ENCODE assay signal across 8 cellular contexts in the genomic region with DNA sequence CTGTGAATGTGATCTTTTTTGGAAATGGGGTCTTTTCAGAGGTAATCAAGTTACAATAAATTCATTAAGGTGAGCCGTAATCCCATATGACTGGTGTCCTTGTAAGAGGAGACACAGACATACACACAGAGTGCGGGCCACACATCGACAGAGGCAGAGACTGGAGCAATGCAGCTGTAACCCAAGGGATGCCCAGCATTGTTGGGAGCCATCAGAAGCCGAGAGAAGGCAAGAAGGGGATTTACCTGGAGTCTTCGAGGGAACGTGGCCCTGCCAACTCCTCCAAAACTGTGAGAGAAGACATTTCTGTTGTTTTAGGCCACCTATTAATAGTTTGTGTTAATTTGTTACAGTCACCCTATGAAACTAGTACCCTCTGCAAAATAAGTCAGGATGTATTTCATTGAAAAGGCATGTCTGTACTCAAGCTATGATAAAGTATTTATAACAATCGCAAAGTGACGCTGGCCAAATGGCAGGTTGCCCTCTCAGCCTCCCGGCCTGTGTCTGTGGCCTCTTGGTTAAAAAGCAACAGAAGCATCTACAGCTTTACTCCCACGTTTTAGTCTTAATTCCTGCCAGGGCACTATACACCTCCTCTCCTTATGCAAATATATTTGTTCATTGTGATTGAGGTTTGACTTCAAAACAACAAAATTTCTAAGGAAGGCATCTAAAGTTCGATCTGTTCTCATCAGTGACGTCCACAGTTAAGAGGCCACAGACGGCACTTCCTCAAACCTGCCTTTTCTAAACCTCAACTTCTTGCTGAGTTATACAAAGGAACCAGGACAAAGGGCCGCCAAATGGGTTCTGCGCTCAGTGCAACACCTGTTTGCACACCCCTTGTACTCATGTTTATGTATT. TPM values are rescaled to one million over a fixed set of nuclear protein-coding genes. Genes with fewer than 3 reads are reported as not detected.
DNase-seq lines count a peak whose midpoint lies in the region; ATAC-seq and TF ChIP-seq lines count a peak whose summit lies in the region.

No MANE protein-coding gene starts in this region.

- H3K36me3 Mint-ChIP-seq in CD4-positive, alpha-beta T cell (ENCODE audit: low read depth) = peaks cover 16% of the 10 kb centered on the region

- no peaks in the 10 kb centered on the region for H3K9me3 Mint-ChIP-seq in CD4-positive, alpha-beta T cell

- H3K4me1 Mint-ChIP-seq in CD4-positive, alpha-beta T cell (ENCODE audit: low read depth) = peaks cover 76% of the 10 kb centered on the region

- DNase-seq in CD4-positive, alpha-beta T cell = peak in 6 of 10 experiments; percentile 8 to 76 (median 25)
- DNase-seq in NCI-H128 (lab: John Stamatoyannopoulos, UW; ENCODE audit: unreplicated experiment) = peak; percentile 16
- peak; percentile 90 to 92 for DNase-seq in cardiac fibroblast (ENCODE audit: low read depth in 2 of 2)
- no peak for DNase-seq in sciatic nerve (ENCODE audit: low spot score)
- DNase-seq in HT-29 (ENCODE audit: low spot score) = no peak
- DNase-seq in NCI-H82 (lab: John Stamatoyannopoulos, UW) = no peak

- peaks cover 70% of the 10 kb centered on the region for H3K4me1 ChIP-seq in mucosa of stomach (ENCODE audit: control insufficient read depth, insufficient read depth, low read length)

- no peak overlapping the region for H3K27ac ChIP-seq in CD4-positive, alpha-beta T cell (ENCODE audit: low read depth, low read length)

- peak; percentile 96 for ATAC-seq in CD4-positive, alpha-beta T cell (ENCODE audit: poor library complexity)
- ATAC-seq in GM21619 (IDR thresholded peaks at IDR 0.05; ENCODE audit: unreplicated experiment) = peak; percentile 55
- ATAC-seq in sciatic nerve = no peak

- H3K27me3 Mint-ChIP-seq in CD4-positive, alpha-beta T cell = no peaks in the 10 kb centered on the region

- no peaks in the 10 kb centered on the region for H3K27me3 ChIP-seq in CD4-positive, alpha-beta T cell (ENCODE audit: control insufficient read depth, insufficient read depth, low read length)
- no peaks in the 10 kb centered on the region for H3K27me3 ChIP-seq in mucosa of stomach (ENCODE audit: control insufficient read depth, insufficient read depth, low read length)

- H3K27ac Mint-ChIP-seq in CD4-positive, alpha-beta T cell = peak overlapping the region; percentile 79

- peak overlapping the region; percentile 37 for H3K9ac ChIP-seq in mucosa of stomach (ENCODE audit: low read length)

- no peak overlapping the region for H3K4me3 ChIP-seq in cardiac fibroblast (replicated peaks in 1 of 2; ENCODE audit: low read depth in 2 of 2, low read length in 2 of 2)
- no peak overlapping the region for H3K4me3 ChIP-seq in mucosa of stomach (ENCODE audit: low read length)

- intact Hi-C loops in CD4-positive, alpha-beta T cell (cut with DNase I, micrococcal nuclease) = loop anchor here in 1 of 2 experiments (5.0 kb wide), 2 partner anchors 46 to 94 kb away; a partner anchor contains a TSS
- intact Hi-C loops in sciatic nerve (cut with DNase I) = no loop called here

- peak overlapping the region; percentile 54 for H3K4me3 Mint-ChIP-seq in CD4-positive, alpha-beta T cell

- no peaks in the 10 kb centered on the region for H3K36me3 ChIP-seq in mucosa of stomach (ENCODE audit: control insufficient read depth, insufficient read depth, low read length)

- CTCF ChIA-PET in CD4-positive, alpha-beta T cell (lab: Charles Lee) = no interaction called here

- no peaks in the 10 kb centered on the region for H3K9me3 ChIP-seq in CD4-positive, alpha-beta T cell (ENCODE audit: control insufficient read depth, low read length)
- no peaks in the 10 kb centered on the region for H3K9me3 ChIP-seq in mucosa of stomach (ENCODE audit: control insufficient read depth, low read length)

- no peak for TF ChIP-seq CTCF in CD4-positive, alpha-beta T cell (IDR thresholded peaks at IDR 0.05)
- no peak for TF ChIP-seq CTCF in cardiac fibroblast (IDR thresholded peaks at IDR 0.05; ENCODE audit: low read depth, low read length)

- POLR2A ChIA-PET in CD4-positive, alpha-beta T cell (lab: Charles Lee) = no interaction called here

RNA-seq across cellular contexts. Expression of a gene that starts 46.8 kb away (rescaled TPM):
- 10 to 100 TPM; 36.5 to 37.0 TPM for total RNA-seq in CD4-positive, alpha-beta T cell
- total RNA-seq in sciatic nerve = 65.2 TPM
- total RNA-seq in HT-29 (2014; rRNA removed; shearing (Covaris generic)) = 2.6 and 3.0 TPM in 2 replicates

Comparison
In these comparisons a context has a peak if more than half of its experiments do, and no peak if none do; other contexts are left out.
1. DNase-seq: peak in CD4-positive, alpha-beta T cell (6 of 10), NCI-H128 (single experiment) and cardiac fibroblast (2 of 2); none in sciatic nerve (single experiment), HT-29 (single experiment) and NCI-H82 (single experiment).